In the genomic region with DNA sequence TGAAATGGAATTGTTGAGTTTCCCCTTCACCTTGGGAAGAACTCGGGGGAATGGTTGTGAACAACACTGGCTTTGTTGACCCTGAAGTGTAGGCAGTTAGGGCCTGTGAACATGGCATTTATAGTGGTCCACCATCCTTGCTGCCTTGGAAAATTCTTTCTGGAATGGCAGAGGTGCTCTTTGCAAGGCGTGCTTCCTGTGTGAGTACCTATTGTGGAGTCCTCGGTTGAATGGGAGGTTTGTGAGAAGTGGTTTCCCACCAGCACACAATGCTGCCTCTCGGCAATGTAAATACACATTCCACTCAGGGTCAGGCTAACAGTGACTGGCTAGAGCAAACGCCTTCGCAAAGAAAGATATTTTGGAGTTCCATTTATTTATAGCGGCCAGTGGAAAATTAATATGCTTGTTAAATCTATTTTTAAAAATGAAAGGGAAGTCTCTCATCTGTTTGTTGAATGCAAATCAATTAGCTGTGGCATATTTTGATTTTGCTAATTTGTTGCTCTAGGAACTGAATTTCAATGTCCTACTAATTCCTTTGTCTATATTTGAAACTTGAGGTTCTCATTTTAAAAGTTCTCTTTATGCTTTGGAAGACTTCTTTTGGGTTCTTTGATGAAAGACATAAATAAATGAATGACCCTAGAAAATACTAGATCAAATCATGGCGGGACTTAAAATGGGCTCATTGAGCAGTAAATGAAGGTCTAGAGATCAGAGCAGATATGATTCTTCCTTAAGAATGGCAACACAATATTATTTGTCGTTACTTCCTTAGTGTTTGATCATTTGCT, we compare ENCODE assay signal across 12 cellular contexts. TPM values are rescaled to one million over a fixed set of nuclear protein-coding genes. Genes with fewer than 3 reads are reported as not detected.
DNase-seq lines count a peak whose midpoint lies in the region; ATAC-seq and TF ChIP-seq lines count a peak whose summit lies in the region.
"Had no signal": no experiment of that assay in that cellular context is flagged by ENCODE, and none has a peak within 500 bp of the region (broad histone marks: within the 10 kb centered on the region; RNA-seq: fewer than 3 reads in every experiment).

No MANE protein-coding gene starts in this region.

- no peak for TF ChIP-seq CTCF in endothelial cell (IDR thresholded peaks at IDR 0.05; ENCODE audit: unreplicated experiment)
- TF ChIP-seq CTCF in neural crest cell (conservative IDR thresholded peaks at IDR 0.05), result no peak

- H3K4me1 Mint-ChIP-seq in endothelial cell (ENCODE audit: unreplicated experiment), result peaks cover 73% of the 10 kb centered on the region
- peaks cover 61% of the 10 kb centered on the region for H3K4me1 Mint-ChIP-seq in neural crest cell

- H3K27ac Mint-ChIP-seq in endothelial cell (ENCODE audit: unreplicated experiment) (peak overlapping the region; percentile 93), neural crest cell (ENCODE audit: unreplicated experiment) (peak overlapping the region; percentile 50)
- H3K27ac Mint-ChIP-seq: activated T-helper 2 cell treated with anti-CD3 and anti-CD28 coated beads, Interferon-gamma antibody, Interleukin-2, Interleukin-4, amounts not matched to agents 10 μg/mL and 5 μg/mL and 100 μg/mL, durations not matched to agents 14 hours and 24 hours and 36 hours had no signal

- H3K4me3 Mint-ChIP-seq in endothelial cell (ENCODE audit: unreplicated experiment) (peak overlapping the region; percentile 65), neural crest cell (peak overlapping the region; percentile 7)
- H3K4me3 Mint-ChIP-seq: CD8-positive, alpha-beta memory T cell had no signal

- H3K36me3 Mint-ChIP-seq in endothelial cell (ENCODE audit: low read depth, unreplicated experiment) (no peaks in the 10 kb centered on the region), neural crest cell (ENCODE audit: low read depth) (no peaks in the 10 kb centered on the region)
- H3K36me3 Mint-ChIP-seq: CD8-positive, alpha-beta memory T cell had no signal

- ATAC-seq in HG02610 (IDR thresholded peaks at IDR 0.05; ENCODE audit: unreplicated experiment), result no peak

- H3K27me3 Mint-ChIP-seq in endothelial cell (ENCODE audit: unreplicated experiment) (peaks cover 1% of the 10 kb centered on the region), neural crest cell (ENCODE audit: low read depth) (no peaks in the 10 kb centered on the region)

- no peaks in the 10 kb centered on the region for H3K9me3 Mint-ChIP-seq in endothelial cell (ENCODE audit: unreplicated experiment)
- no peaks in the 10 kb centered on the region for H3K9me3 Mint-ChIP-seq in neural crest cell
- H3K9me3 Mint-ChIP-seq: activated T-helper 2 cell treated with anti-CD3 and anti-CD28 coated beads, Interferon-gamma antibody, Interleukin-2, Interleukin-4, amounts not matched to agents 10 μg/mL and 5 μg/mL and 100 μg/mL, durations not matched to agents 14 hours and 24 hours and 36 hours; CD8-positive, alpha-beta memory T cell had no signal

- DNase-seq in DMS53 treated with DMSO at 0.1 percent for 48 hours (lab: John Stamatoyannopoulos, UW; ENCODE audit: unreplicated experiment) (peak; percentile 79), NCI-H526 (lab: John Stamatoyannopoulos, UW) (peak; percentile 16 to 36), endothelial cell (ENCODE audit: low spot score) (peak; percentile 14), neural crest cell (ENCODE audit: low read depth, low spot score) (no peak), NCI-H446 treated with DMSO at 0.1 percent for 48 hours (lab: John Stamatoyannopoulos, UW) (no peak), SIG-M5 (lab: John Stamatoyannopoulos, UW) (no peak)
- DNase-seq in activated T-cell treated with anti-CD3 and anti-CD28 coated beads, Interleukin-2, amount 50 U/mL, for 1 hour, result no peak
- DNase-seq: CD8-positive, alpha-beta memory T cell; hippocampal formation; PC-9 had no signal

RNA-seq across cellular contexts. Expression of a gene that starts 59.5 kb away (rescaled TPM):
- total RNA-seq in endothelial cell (ENCODE audit: unreplicated experiment), result 204 TPM
- 38.2 and 41.5 TPM in 2 replicates for total RNA-seq in neural crest cell

Comparison
In these comparisons a context has a peak if more than half of its experiments do, and no peak if none do; other contexts are left out.
1. DNase-seq: peak in DMS53 treated with DMSO at 0.1 percent for 48 hours (single experiment), NCI-H526 (2 of 2) and endothelial cell (single experiment); none in neural crest cell (single experiment), NCI-H446 treated with DMSO at 0.1 percent for 48 hours (single experiment), SIG-M5 (single experiment) and activated T-cell treated with anti-CD3 and anti-CD28 coated beads, Interleukin-2, amount 50 U/mL, for 1 hour (single experiment).